ENCODE assay signal across 30 cellular contexts in the genomic region with DNA sequence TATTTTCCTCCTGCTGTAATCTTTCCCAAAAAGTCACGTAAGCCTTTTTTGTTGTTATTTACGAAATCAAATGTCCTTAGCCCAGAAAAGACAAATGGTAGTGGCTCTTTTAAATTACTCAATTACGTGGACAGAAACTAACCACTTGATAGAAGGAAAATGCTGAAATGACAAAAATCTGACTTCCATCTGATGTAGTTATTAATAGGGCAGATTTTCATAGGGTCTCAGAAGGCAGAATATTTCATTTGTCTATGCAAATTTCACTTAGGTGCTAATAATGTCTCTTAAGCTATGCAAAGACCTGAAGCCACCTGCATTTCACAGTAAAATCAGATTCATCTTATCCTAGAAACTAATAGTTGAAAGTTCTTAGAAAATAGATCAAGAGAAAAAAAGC.
"Had no signal": no experiment of that assay in that cellular context is flagged by ENCODE, and none has a peak within 500 bp of the region (broad histone marks: within the 10 kb centered on the region; RNA-seq: fewer than 3 reads in every experiment).

No MANE protein-coding gene starts in this region.

- DNase-seq: activated B cell treated with CpG ODN at 0.5 μM for 24 hours; activated CD4-positive, alpha-beta T cell treated with anti-CD3 and anti-CD28 coated beads for 48 hours; activated CD4-positive, alpha-beta T cell treated with anti-CD3 and anti-CD28 coated beads, Interleukin-2, amount 50 U/mL, for 1 hour; activated CD4-positive, alpha-beta T cell treated with anti-CD3 and anti-CD28 coated beads, Interleukin-2, amount 50 U/mL, for 48 hours; activated CD8-positive, alpha-beta memory T cell treated with anti-CD3 and anti-CD28 coated beads for 24 hours; activated CD8-positive, alpha-beta T cell treated with anti-CD3 and anti-CD28 coated beads for 36 hours; activated effector memory CD4-positive, alpha-beta T cell treated with Interleukin-2 at 50 U/mL for 16 hours; activated gamma-delta T cell treated with Interleukin-2 at 50 U/mL for 16 hours; activated naive CD4-positive, alpha-beta T cell treated with anti-CD3 and anti-CD28 coated beads, Interleukin-2, amount 50 U/mL, for 16 hours; activated naive CD4-positive, alpha-beta T cell treated with Interleukin-2 at 50 U/mL for 16 hours; activated T-cell treated with anti-CD3 and anti-CD28 coated beads, Interleukin-2, amount 50 U/mL, for 4 hours; amniotic stem cell; anterior cingulate cortex; brain microvascular endothelial cell; caudate nucleus; cortex of kidney; dermis blood vessel endothelial cell; effector CD4-positive, alpha-beta T cell; effector memory CD8-positive, alpha-beta T cell; erythroblast; esophagus squamous epithelium; foreskin melanocyte; hippocampal formation; T1000; WERI-Rb-1 had no signal

- H3K36me3 ChIP-seq: brain microvascular endothelial cell, esophagus squamous epithelium, gastroesophageal sphincter, WERI-Rb-1 had no signal

- FAIRE-seq: astrocyte, colon had no signal

- ATAC-seq: activated CD4-positive, CD25-positive, alpha-beta regulatory T cell treated with anti-CD3 and anti-CD28 coated beads, Interleukin-2, amount 50 U/mL, for 24 hours; activated CD8-positive, alpha-beta T cell treated with anti-CD3 and anti-CD28 coated beads for 36 hours; activated T-cell treated with anti-CD3 and anti-CD28 coated beads, Interleukin-2, amount 50 U/mL, for 4 hours; activated T-helper 17 cell treated with anti-CD3 and anti-CD28 coated beads, Interleukin-2, amount 50 U/mL, for 72 hours; effector memory CD8-positive, alpha-beta T cell; gastroesophageal sphincter had no signal

- H3K27me3 ChIP-seq: brain microvascular endothelial cell, esophagus squamous epithelium, gastroesophageal sphincter had no signal

- H3K4me3 ChIP-seq: esophagus squamous epithelium, gastroesophageal sphincter had no signal

- H3K9me3 ChIP-seq: esophagus squamous epithelium, gastroesophageal sphincter had no signal

- H3K4me1 ChIP-seq: esophagus squamous epithelium, gastroesophageal sphincter had no signal

- H3K27ac ChIP-seq: brain microvascular endothelial cell, esophagus squamous epithelium, gastroesophageal sphincter, WERI-Rb-1 had no signal
